In genomic region chr11:35218956-35219355, GRCh38 we compare ENCODE assay signal across 14 cellular contexts.
DNase-seq lines count a peak whose midpoint lies in the region; ATAC-seq and TF ChIP-seq lines count a peak whose summit lies in the region.
"Had no signal": no experiment of that assay in that cellular context is flagged by ENCODE, and none has a peak within 500 bp of the region (broad histone marks: within the 10 kb centered on the region; RNA-seq: fewer than 3 reads in every experiment).

No MANE protein-coding gene starts in this region.

- no peak overlapping the region for H2AFZ ChIP-seq in mammary epithelial cell (ENCODE audit: low read depth, low read length)

- H3K4me3 Mint-ChIP-seq in activated naive CD8-positive, alpha-beta T cell, result no peak overlapping the region
- H3K4me3 Mint-ChIP-seq: natural killer cell treated with Interleukin-12 subunit alpha and Interleukin-12 subunit beta and Interleukin-15 and Interleukin-18, amount 100 ng/mL, for 72 hours had no signal

- peaks cover 43% of the 10 kb centered on the region for H3K36me3 Mint-ChIP-seq in activated naive CD8-positive, alpha-beta T cell

- no peak for TF ChIP-seq POLR2A in breast epithelium (IDR thresholded peaks at IDR 0.05)
- no peak for TF ChIP-seq POLR2A in thyroid gland (IDR thresholded peaks at IDR 0.05)

- H3K27ac Mint-ChIP-seq in activated naive CD8-positive, alpha-beta T cell, result peak overlapping the region; percentile 75

- H3K4me3 ChIP-seq in breast epithelium (no peak overlapping the region), mammary epithelial cell (replicated peaks in 1 of 3; ENCODE audit: insufficient read depth in 1 of 3, low read depth in 2 of 3, low read length in 3 of 3) (no peak overlapping the region), fibroblast of villous mesenchyme (ENCODE audit: low read depth, low read length) (no peak overlapping the region), mucosa of descending colon (no peak overlapping the region), thyroid gland (replicated peaks in 1 of 3) (no peak overlapping the region)

- in situ Hi-C loops in mammary epithelial cell (cut with MboI; ENCODE audit: low sequenced_read_pairs in 2 of 2), result no loop called here

- H3K4me2 ChIP-seq in mammary epithelial cell (ENCODE audit: insufficient read depth, low read depth, low read length), result no peak overlapping the region

- DNase-seq in breast epithelium (ENCODE audit: low spot score in 2 of 2), result no peak
- DNase-seq in mammary epithelial cell, result no peak
- DNase-seq in fibroblast of villous mesenchyme (ENCODE audit: low read depth), result peak; percentile 40
- DNase-seq in mucosa of descending colon, result no peak
- no peak for DNase-seq in epidermal melanocyte (ENCODE audit: insufficient read length, low spot score)
- no peak for DNase-seq in thyroid gland
- DNase-seq: ACHN, anterior cingulate cortex, foreskin keratinocyte, H7, NCI-H2107 had no signal

- CTCF ChIA-PET in mammary epithelial cell (lab: Charles Lee; ENCODE audit: low non-redundant PET), result no interaction called here

- 100% methylated on average over 1 of the region's 1 CpG for WGBS in mammary epithelial cell (ENCODE audit: low coverage, missing lambda C conversion rate)
- WGBS in thyroid gland, 2 donors, result 96 to 100% methylated on average over 1 of the region's 1 CpG

- H3K9me3 ChIP-seq in breast epithelium (no peaks in the 10 kb centered on the region), mammary epithelial cell (replicated peaks; ENCODE audit: insufficient read depth, low read length) (no peaks in the 10 kb centered on the region), mucosa of descending colon (no peaks in the 10 kb centered on the region), thyroid gland (no peaks in the 10 kb centered on the region)

- no peak overlapping the region for H3K9ac ChIP-seq in mammary epithelial cell (ENCODE audit: insufficient read depth, low read length)

- peaks cover 27% of the 10 kb centered on the region for H3K79me2 ChIP-seq in mammary epithelial cell (ENCODE audit: insufficient read depth, low read length)

- H4K20me1 ChIP-seq in mammary epithelial cell (ENCODE audit: insufficient read depth, low read length), result no peaks in the 10 kb centered on the region

- H3K27me3 ChIP-seq in breast epithelium (no peaks in the 10 kb centered on the region), mammary epithelial cell (ENCODE audit: insufficient read depth, low read length) (no peaks in the 10 kb centered on the region), thyroid gland (no peaks in the 10 kb centered on the region)
- H3K27me3 ChIP-seq: foreskin keratinocyte had no signal

- intact Hi-C loops in breast epithelium (cut with DNase I; ENCODE audit: low total_unique reads) (no loop called here), mammary epithelial cell (cut with micrococcal nuclease) (no loop called here), mucosa of descending colon (cut with DNase I, micrococcal nuclease) (no loop called here), thyroid gland (cut with DNase I) (no loop called here)

- H3K27me3 Mint-ChIP-seq in activated naive CD8-positive, alpha-beta T cell, result no peaks in the 10 kb centered on the region
- H3K27me3 Mint-ChIP-seq: natural killer cell treated with Interleukin-12 subunit alpha and Interleukin-12 subunit beta and Interleukin-15 and Interleukin-18, amount 100 ng/mL, for 72 hours had no signal

- TF ChIP-seq CTCF in breast epithelium (IDR thresholded peaks at IDR 0.05) (no peak), mammary epithelial cell (conservative IDR thresholded peaks at IDR 0.05 in 1 of 2, IDR thresholded peaks at IDR 0.05 in 1 of 2; ENCODE audit: extremely low read depth in 1 of 2, insufficient read depth in 1 of 2, low read depth in 1 of 2, low read length in 2 of 2) (no peak), fibroblast of villous mesenchyme (IDR thresholded peaks at IDR 0.05; ENCODE audit: insufficient read depth, low read depth, low read length) (no peak), mucosa of descending colon (IDR thresholded peaks at IDR 0.05) (no peak), thyroid gland (IDR thresholded peaks at IDR 0.05) (no peak)

- H3K36me3 ChIP-seq in breast epithelium, result no peaks in the 10 kb centered on the region
- peaks cover 82% of the 10 kb centered on the region for H3K36me3 ChIP-seq in mammary epithelial cell (ENCODE audit: insufficient read depth, low read length)
- H3K36me3 ChIP-seq in mucosa of descending colon (ENCODE audit: low read depth), result no peaks in the 10 kb centered on the region
- peaks cover 0 to 32% of the 10 kb centered on the region in 2 donors for H3K36me3 ChIP-seq in thyroid gland

- BruUV-seq in mammary epithelial cell (replicated peaks; lab: Mats Ljungman, UMichigan), result no TSS peak

- H3K4me1 Mint-ChIP-seq in activated naive CD8-positive, alpha-beta T cell (ENCODE audit: low read depth), result peaks cover 45% of the 10 kb centered on the region

- H3K4me1 ChIP-seq in breast epithelium (peaks cover 0 to 7% of the 10 kb centered on the region in 2 donors), mammary epithelial cell (ENCODE audit: insufficient read depth, low read length) (peaks cover 18% of the 10 kb centered on the region), mucosa of descending colon (ENCODE audit: low read depth) (no peaks in the 10 kb centered on the region), thyroid gland (peaks cover 0 to 4% of the 10 kb centered on the region in 2 donors)

- no peaks in the 10 kb centered on the region for H3K9me3 Mint-ChIP-seq in activated naive CD8-positive, alpha-beta T cell (ENCODE audit: low read depth)
- H3K9me3 Mint-ChIP-seq: natural killer cell treated with Interleukin-12 subunit alpha and Interleukin-12 subunit beta and Interleukin-15 and Interleukin-18, amount 100 ng/mL, for 72 hours had no signal

- ATAC-seq in mucosa of descending colon, result no peak
- ATAC-seq in esophagus mucosa, result no peak
- ATAC-seq: foreskin keratinocyte; natural killer cell treated with Interleukin-12 subunit alpha and Interleukin-12 subunit beta and Interleukin-15 and Interleukin-18, amount 100 ng/mL, for 72 hours had no signal

- dilution Hi-C loops in mammary epithelial cell (cut with HindIII; ENCODE audit: low sequenced_read_pairs), result no loop called here

- H3K27ac ChIP-seq in breast epithelium (peak overlapping the region; percentile 22 to 45), mammary epithelial cell (ENCODE audit: insufficient read depth, low read depth, low read length) (no peak overlapping the region), thyroid gland (no peak overlapping the region)
- H3K27ac ChIP-seq: foreskin keratinocyte had no signal

Comparison
In these comparisons a context has a peak if more than half of its experiments do, and no peak if none do; other contexts are left out.
1. H3K27ac ChIP-seq: peak in breast epithelium (2 of 2); none in mammary epithelial cell (single experiment) and thyroid gland (0 of 3).